19 cellular contexts compared by ENCODE assay signal in the genomic region with DNA sequence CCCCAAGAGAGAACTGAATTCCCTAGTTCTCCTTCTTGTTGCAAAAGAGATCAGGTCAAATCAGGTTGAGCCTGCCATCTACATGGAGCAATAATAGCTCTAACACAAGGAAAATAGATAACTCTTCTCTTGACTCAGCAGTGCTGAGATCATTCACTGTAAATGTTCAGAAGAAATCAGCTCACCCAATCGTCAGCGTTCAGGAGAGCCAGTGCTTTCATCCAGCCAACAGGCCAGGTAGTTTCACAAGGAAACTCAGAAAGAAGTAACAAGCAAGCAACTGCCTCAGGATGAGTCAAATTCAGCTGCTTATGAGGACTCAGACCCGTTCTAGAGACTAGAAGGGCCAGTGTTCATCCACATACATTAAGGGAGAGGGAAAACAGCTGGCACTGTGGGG.
"Had no signal": no experiment of that assay in that cellular context is flagged by ENCODE, and none has a peak within 500 bp of the region (broad histone marks: within the 10 kb centered on the region; RNA-seq: fewer than 3 reads in every experiment).

No MANE protein-coding gene starts in this region.

- H3K27me3 ChIP-seq: gastrocnemius medialis, pancreas, sigmoid colon had no signal

- ATAC-seq: effector memory CD8-positive, alpha-beta T cell; gastrocnemius medialis; left colon had no signal

- H3K27ac ChIP-seq: gastrocnemius medialis, pancreas, sigmoid colon, skin epidermis had no signal

- H3K27me3 Mint-ChIP-seq: dendritic cell treated with granulocyte-macrophage colony-stimulating factor and Interleukin-4, amounts not matched to agents 40 ng/mL and 50 ng/mL, for 4 days; effector memory CD8-positive, alpha-beta T cell; naive B cell; progenitor cell of endocrine pancreas had no signal

- H3K4me3 ChIP-seq: gastrocnemius medialis, pancreas, sigmoid colon, skin epidermis had no signal

- H3K4me3 Mint-ChIP-seq: dendritic cell treated with granulocyte-macrophage colony-stimulating factor and Interleukin-4, amounts not matched to agents 40 ng/mL and 50 ng/mL, for 4 days; immature natural killer cell; naive B cell had no signal

- DNase-seq: cerebellar nuclear complex; effector memory CD8-positive, alpha-beta T cell; erythroblast; gastrocnemius medialis; immature natural killer cell; kidney; left colon; mesendoderm; naive B cell; occipital lobe; pancreas; retina; sigmoid colon; stimulated activated CD4-positive, alpha-beta T cell treated with anti-CD3 and anti-CD28 coated beads, Interleukin-2, amount 100 ng/mL, for 24 hours; stimulated activated naive CD4-positive, alpha-beta T cell treated with Interleukin-2 at 50 U/mL for 16 hours; trophoblast cell had no signal

- H3K9me3 ChIP-seq: gastrocnemius medialis, pancreas, sigmoid colon had no signal

- H3K27ac Mint-ChIP-seq: dendritic cell treated with granulocyte-macrophage colony-stimulating factor and Interleukin-4, amounts not matched to agents 40 ng/mL and 50 ng/mL, for 4 days; immature natural killer cell; progenitor cell of endocrine pancreas had no signal
